In the genomic region with DNA sequence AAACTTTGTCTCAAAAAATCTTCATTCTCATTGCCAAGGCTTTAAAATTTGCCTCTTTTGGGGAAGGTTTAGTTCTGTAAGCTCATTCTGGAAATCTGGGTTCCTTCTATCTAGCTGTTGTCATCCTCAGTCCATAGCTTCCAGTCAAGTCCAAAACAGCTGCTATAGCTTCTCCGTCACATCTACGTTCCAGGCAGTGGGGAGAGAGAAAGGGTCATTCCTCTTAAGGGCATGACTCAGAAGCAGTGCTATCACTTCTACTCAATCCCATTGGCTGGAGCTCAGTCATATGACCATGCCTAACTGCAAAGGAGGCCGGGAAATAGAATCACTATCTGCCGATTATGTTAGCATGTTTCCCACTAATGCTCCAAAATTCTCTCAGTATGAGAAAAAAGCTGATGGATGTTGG, we compare ENCODE assay signal across 15 cellular contexts.
DNase-seq lines count a peak whose midpoint lies in the region; TF ChIP-seq lines count a peak whose summit lies in the region.
"Had no signal": no experiment of that assay in that cellular context is flagged by ENCODE, and none has a peak within 500 bp of the region (broad histone marks: within the 10 kb centered on the region; RNA-seq: fewer than 3 reads in every experiment).

No MANE protein-coding gene starts in this region.

- peak; percentile 59 for DNase-seq in DMS53 (lab: John Stamatoyannopoulos, UW)
- peak; percentile 21 for DNase-seq in OCI-M1 (lab: John Stamatoyannopoulos, UW)
- no peak for DNase-seq in colonic mucosa
- no peak for DNase-seq in activated naive CD4-positive, alpha-beta T cell treated with anti-CD3 and anti-CD28 coated beads, Interleukin-2, amount 50 U/mL, for 16 hours
- no peak for DNase-seq in NCI-H774 (lab: John Stamatoyannopoulos, UW)
- DNase-seq in MM.1S: no peak
- DNase-seq: activated CD8-positive, alpha-beta memory T cell treated with anti-CD3 and anti-CD28 coated beads for 24 hours; heart right ventricle; NCI-H187; sigmoid colon; stimulated activated CD4-positive, alpha-beta T cell treated with anti-CD3 and anti-CD28 coated beads, Interleukin-4, amount 100 ng/mL, for 4 hours had no signal

- H3K79me2 ChIP-seq in MM.1S (ENCODE audit: low read length): no peaks in the 10 kb centered on the region

- H3K4me3 ChIP-seq in colonic mucosa (no peak overlapping the region), muscle layer of duodenum (ENCODE audit: low read depth in 1 of 2, low read length in 2 of 2) (no peak overlapping the region), MM.1S (ENCODE audit: low read length) (no peak overlapping the region)
- H3K4me3 ChIP-seq: cardiac muscle cell, heart right ventricle, sigmoid colon, vagina had no signal

- H3K4me2 ChIP-seq in MM.1S (ENCODE audit: low read depth, low read length): no peak overlapping the region

- TF ChIP-seq CTCF in colonic mucosa (IDR thresholded peaks at IDR 0.05) (no peak), MM.1S (IDR thresholded peaks at IDR 0.05; ENCODE audit: low read length) (no peak)

- H3K36me3 ChIP-seq in colonic mucosa (no peaks in the 10 kb centered on the region), muscle layer of duodenum (ENCODE audit: control insufficient read depth in 1 of 2, insufficient read depth in 2 of 2, low read length in 2 of 2) (no peaks in the 10 kb centered on the region), MM.1S (replicated peaks; ENCODE audit: insufficient read depth, low read length) (no peaks in the 10 kb centered on the region)
- H3K36me3 ChIP-seq: cardiac muscle cell, heart right ventricle, sigmoid colon, vagina had no signal

- no peaks in the 10 kb centered on the region for H3K27me3 ChIP-seq in colonic mucosa
- H3K27me3 ChIP-seq in muscle layer of duodenum (ENCODE audit: low read depth, low read length): no peaks in the 10 kb centered on the region
- peaks cover 93% of the 10 kb centered on the region for H3K27me3 ChIP-seq in MM.1S (replicated peaks; ENCODE audit: insufficient read depth, low read length)
- H3K27me3 ChIP-seq: cardiac muscle cell, sigmoid colon, vagina had no signal

- H3K9me2 ChIP-seq in MM.1S (replicated peaks; ENCODE audit: insufficient read depth, low read length): no peaks in the 10 kb centered on the region

- H3K9ac ChIP-seq in colonic mucosa (ENCODE audit: low read depth in 2 of 2, low read length in 2 of 2): peak overlapping the region in 1 of 2 donors; percentile 57
- H3K9ac ChIP-seq in MM.1S (ENCODE audit: low read length): no peak overlapping the region

- intact Hi-C loops in colonic mucosa (cut with DNase I): loop anchor here (10.0 kb wide), 1 partner anchor 86 kb away; no protein-coding TSS in a partner anchor

- peak overlapping the region; percentile 67 for H3K27ac ChIP-seq in colonic mucosa
- H3K27ac ChIP-seq in muscle layer of duodenum (ENCODE audit: low read length): peak overlapping the region; percentile 55
- H3K27ac ChIP-seq in MM.1S (ENCODE audit: low read length): no peak overlapping the region
- H3K27ac ChIP-seq: cardiac muscle cell, heart right ventricle, HL-60, sigmoid colon, vagina had no signal

- no peaks in the 10 kb centered on the region for H4K20me1 ChIP-seq in MM.1S (ENCODE audit: insufficient read depth, low read length)

- H2AFZ ChIP-seq in MM.1S (ENCODE audit: low read length): no peak overlapping the region

- no peaks in the 10 kb centered on the region for H3F3A ChIP-seq in MM.1S (ENCODE audit: insufficient read depth, low read length)

- H3K9me3 ChIP-seq in colonic mucosa (no peaks in the 10 kb centered on the region), muscle layer of duodenum (ENCODE audit: control insufficient read depth in 1 of 2, low read length in 2 of 2) (no peaks in the 10 kb centered on the region), MM.1S (replicated peaks; ENCODE audit: insufficient read depth, low read length) (no peaks in the 10 kb centered on the region)
- H3K9me3 ChIP-seq: sigmoid colon, vagina had no signal

- H3K4me1 ChIP-seq in colonic mucosa (no peaks in the 10 kb centered on the region), muscle layer of duodenum (ENCODE audit: control insufficient read depth in 1 of 2, insufficient read depth in 2 of 2, low read length in 2 of 2) (peaks cover 0 to 4% of the 10 kb centered on the region in 2 donors), MM.1S (ENCODE audit: low read length) (0 out of 2 replicates have a peak, but pooled peaks cover 6% of the 10 kb centered on the region)

Comparison
In these comparisons a context has a peak if more than half of its experiments do, and no peak if none do; other contexts are left out.
1. DNase-seq: peak in DMS53 (single experiment) and OCI-M1 (single experiment); none in colonic mucosa (single experiment), activated naive CD4-positive, alpha-beta T cell treated with anti-CD3 and anti-CD28 coated beads, Interleukin-2, amount 50 U/mL, for 16 hours (single experiment), NCI-H774 (single experiment) and MM.1S (single experiment).